In the genomic region with DNA sequence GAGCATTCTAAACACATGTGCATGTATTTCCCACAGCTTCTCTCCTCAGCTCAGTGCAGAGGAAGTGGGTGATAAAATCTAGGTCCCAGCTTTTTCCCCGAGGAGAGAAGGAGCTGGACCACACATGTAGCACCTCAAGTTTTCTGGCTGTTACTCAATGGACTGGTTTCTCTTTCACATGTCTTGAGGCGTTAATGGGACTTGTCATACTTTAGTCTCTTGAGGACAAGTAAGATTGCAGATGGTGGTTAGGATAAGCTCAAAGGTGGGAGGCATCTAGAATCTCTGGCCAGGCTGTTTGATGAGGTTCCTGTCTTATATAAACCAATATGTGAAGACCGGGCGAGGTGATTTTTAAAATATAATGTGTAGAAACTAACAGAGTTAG, we compare ENCODE assay signal across 23 cellular contexts.
"Had no signal": no experiment of that assay in that cellular context is flagged by ENCODE, and none has a peak within 500 bp of the region (broad histone marks: within the 10 kb centered on the region; RNA-seq: fewer than 3 reads in every experiment).

No MANE protein-coding gene starts in this region.

- ATAC-seq: activated CD8-positive, alpha-beta memory T cell treated with anti-CD3 and anti-CD28 coated beads, Interleukin-2, amount 10 ng/mL, durations not matched to agents 7 days and 5 days; activated naive CD4-positive, alpha-beta T cell treated with anti-CD3 and anti-CD28 coated beads, Interleukin-2, amount 50 U/mL, for 72 hours; K562 had no signal

- H3K27me3 ChIP-seq: Peyer's patch had no signal

- H3K9me3 ChIP-seq: Peyer's patch had no signal

- H3K36me3 ChIP-seq: Peyer's patch had no signal

- DNase-seq: activated B cell treated with CpG ODN at 0.5 μM for 24 hours; activated CD4-positive, alpha-beta T cell treated with anti-CD3 and anti-CD28 coated beads for 1 hour; activated CD4-positive, alpha-beta T cell treated with anti-CD3 and anti-CD28 coated beads, Interleukin-2, amount 10 ng/mL, durations not matched to agents 24 days and 14 days; activated CD4-positive, alpha-beta T cell treated with anti-CD3 and anti-CD28 coated beads, Interleukin-2, amount 50 U/mL, for 48 hours; activated CD8-positive, alpha-beta memory T cell treated with anti-CD3 and anti-CD28 coated beads, Interleukin-2, amount 10 ng/mL, durations not matched to agents 7 days and 5 days; activated effector memory CD4-positive, alpha-beta T cell treated with Interleukin-2 at 50 U/mL for 16 hours; activated naive CD4-positive, alpha-beta T cell; activated T-cell treated with anti-CD3 and anti-CD28 coated beads, Interleukin-2, amount 50 U/mL, for 24 hours; amygdala; Kasumi-1; NCI-H1105 treated with DMSO at 0.1 percent for 48 hours; NCI-H1436 treated with DMSO at 0.1 percent for 48 hours; NCI-H187 treated with DMSO at 0.1 percent for 48 hours; NCI-H2081 treated with DMSO at 0.1 percent for 48 hours; NCI-H226; NCI-H526; NCI-H82; NK-92 treated with Interleukin-12 subunit alpha and Interleukin-12 subunit beta, amount 100 ng/mL, for 24 hours; Peyer's patch; SHP77; T-helper 9 cell had no signal

- H3K27ac ChIP-seq: Peyer's patch had no signal

- H3K4me1 ChIP-seq: Peyer's patch had no signal

- H3K4me3 ChIP-seq: K562, Peyer's patch had no signal
